Comparison of ENCODE assay signal across 20 cellular contexts in the genomic region with DNA sequence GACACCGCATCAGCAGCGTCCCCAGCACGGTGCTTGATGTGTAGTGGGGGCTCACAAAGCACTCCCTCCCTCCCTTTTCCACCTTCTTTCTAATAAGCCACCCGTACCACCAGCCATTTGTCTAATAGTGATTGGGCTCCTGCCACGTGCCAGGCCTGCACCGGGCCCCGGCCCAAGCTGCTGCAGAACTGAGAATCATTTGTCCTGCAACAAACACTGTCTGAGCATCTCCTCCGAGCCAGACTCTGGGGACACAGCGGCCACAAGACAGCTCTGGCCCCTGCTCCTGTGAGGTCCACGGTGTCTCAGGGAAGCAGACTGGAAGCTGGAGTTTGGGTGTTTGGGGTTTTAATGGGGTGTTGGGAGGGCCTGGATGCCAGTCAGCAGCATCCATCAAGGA.
"Had no signal": no experiment of that assay in that cellular context is flagged by ENCODE, and none has a peak within 500 bp of the region (broad histone marks: within the 10 kb centered on the region; RNA-seq: fewer than 3 reads in every experiment).

No MANE protein-coding gene starts in this region.

- H3K27ac ChIP-seq: ascending aorta, breast epithelium, neutrophil, thoracic aorta, upper lobe of right lung had no signal

- DNase-seq: activated B cell treated with CpG ODN at 0.5 μM for 24 hours; activated CD4-positive, alpha-beta memory T cell treated with anti-CD3 and anti-CD28 coated beads for 36 hours; activated CD4-positive, alpha-beta T cell treated with anti-CD3 and anti-CD28 coated beads for 4 hours; activated CD8-positive, alpha-beta memory T cell treated with anti-CD3 and anti-CD28 coated beads, Interleukin-2, amount 10 ng/mL, durations not matched to agents 7 days and 5 days; activated naive CD4-positive, alpha-beta T cell treated with anti-CD3 and anti-CD28 coated beads for 36 hours; dermis blood vessel endothelial cell; effector memory CD8-positive, alpha-beta T cell; left ventricle myocardium superior; right cardiac atrium; T-cell; upper lobe of right lung had no signal

- H3K4me3 ChIP-seq: ascending aorta, breast epithelium, thoracic aorta, upper lobe of right lung had no signal

- H3K36me3 ChIP-seq: ascending aorta, breast epithelium, neutrophil, thoracic aorta, upper lobe of right lung had no signal

- H3K9me3 ChIP-seq: ascending aorta, breast epithelium, neutrophil, thoracic aorta, upper lobe of right lung had no signal

- H3K27ac Mint-ChIP-seq: activated B cell treated with CpG ODN at 0.5 μM for 24 hours; activated CD4-positive, alpha-beta memory T cell treated with anti-CD3 and anti-CD28 coated beads for 36 hours; activated CD8-positive, alpha-beta memory T cell treated with anti-CD3 and anti-CD28 coated beads, Interleukin-2, amount 10 ng/mL, durations not matched to agents 7 days and 5 days; activated naive CD4-positive, alpha-beta T cell treated with anti-CD3 and anti-CD28 coated beads for 36 hours; activated T-helper 2 cell treated with anti-CD3 and anti-CD28 coated beads, Interferon-gamma antibody, Interleukin-2, Interleukin-4, amounts not matched to agents 10 μg/mL and 5 μg/mL and 100 μg/mL, durations not matched to agents 14 hours and 24 hours and 36 hours; effector memory CD8-positive, alpha-beta T cell; memory B cell; naive thymus-derived CD8-positive, alpha-beta T cell; progenitor cell of endocrine pancreas; stimulated activated naive CD8-positive, alpha-beta T cell treated with anti-CD3 and anti-CD28 coated beads, Interleukin-15, Interleukin-2, amounts not matched to agents 100 ng/mL and 50 ng/mL, for 24 hours; T-cell had no signal

- H3K9me3 Mint-ChIP-seq: activated B cell treated with CpG ODN at 0.5 μM for 24 hours; activated CD4-positive, alpha-beta memory T cell treated with anti-CD3 and anti-CD28 coated beads for 36 hours; activated naive CD4-positive, alpha-beta T cell treated with anti-CD3 and anti-CD28 coated beads for 36 hours; activated T-helper 2 cell treated with anti-CD3 and anti-CD28 coated beads, Interferon-gamma antibody, Interleukin-2, Interleukin-4, amounts not matched to agents 10 μg/mL and 5 μg/mL and 100 μg/mL, durations not matched to agents 14 hours and 24 hours and 36 hours; effector memory CD8-positive, alpha-beta T cell; memory B cell; naive thymus-derived CD8-positive, alpha-beta T cell; stimulated activated naive CD8-positive, alpha-beta T cell treated with anti-CD3 and anti-CD28 coated beads, Interleukin-15, Interleukin-2, amounts not matched to agents 100 ng/mL and 50 ng/mL, for 24 hours; T-cell had no signal

- H3K36me3 Mint-ChIP-seq: activated CD4-positive, alpha-beta memory T cell treated with anti-CD3 and anti-CD28 coated beads for 36 hours; activated CD8-positive, alpha-beta memory T cell treated with anti-CD3 and anti-CD28 coated beads, Interleukin-2, amount 10 ng/mL, durations not matched to agents 7 days and 5 days; memory B cell; naive thymus-derived CD8-positive, alpha-beta T cell; T-cell had no signal

- H3K4me3 Mint-ChIP-seq: activated B cell treated with CpG ODN at 0.5 μM for 24 hours; activated CD4-positive, alpha-beta memory T cell treated with anti-CD3 and anti-CD28 coated beads for 36 hours; activated CD8-positive, alpha-beta memory T cell treated with anti-CD3 and anti-CD28 coated beads, Interleukin-2, amount 10 ng/mL, durations not matched to agents 7 days and 5 days; activated naive CD4-positive, alpha-beta T cell treated with anti-CD3 and anti-CD28 coated beads for 36 hours; effector memory CD8-positive, alpha-beta T cell; memory B cell; naive thymus-derived CD8-positive, alpha-beta T cell; stimulated activated naive CD8-positive, alpha-beta T cell treated with anti-CD3 and anti-CD28 coated beads, Interleukin-15, Interleukin-2, amounts not matched to agents 100 ng/mL and 50 ng/mL, for 24 hours; T-cell had no signal

- H3K4me1 Mint-ChIP-seq: activated CD8-positive, alpha-beta memory T cell treated with anti-CD3 and anti-CD28 coated beads, Interleukin-2, amount 10 ng/mL, durations not matched to agents 7 days and 5 days had no signal

- H3K27me3 ChIP-seq: ascending aorta, breast epithelium had no signal
